ENCODE assay signal across 8 cellular contexts in genomic region chr10:72326665-72327603, GRCh38. TPM values are rescaled to one million over a fixed set of nuclear protein-coding genes. Genes with fewer than 3 reads are reported as not detected.
DNase-seq lines count a peak whose midpoint lies in the region; ATAC-seq and TF ChIP-seq lines count a peak whose summit lies in the region.
"Not testable (repeated sequence)": the region's sequence is repeated elsewhere in the genome, so short reads cannot be mapped to it uniquely, and the experiment has no call there.

No MANE protein-coding gene starts in this region.

- DNase-seq in CD14-positive monocyte (ENCODE audit: low spot score); NB4 (ENCODE audit: low read depth); activated B cell treated with CpG ODN at 0.5 μM for 24 hours; left ventricle myocardium inferior; psoas muscle: not testable (repeated sequence)
- DNase-seq in activated T-cell treated with anti-CD3 and anti-CD28 coated beads for 48 hours (ENCODE audit: low read depth): peak; percentile 80
- peak; percentile 80 for DNase-seq in activated naive CD8-positive, alpha-beta T cell treated with anti-CD3 and anti-CD28 coated beads, Interleukin-2, amount 50 U/mL, for 24 hours

- TF ChIP-seq CTCF in CD14-positive monocyte (IDR thresholded peaks at IDR 0.05); NB4 (IDR thresholded peaks at IDR 0.05; ENCODE audit: low read depth, low read length); activated B cell treated with CpG ODN at 0.5 μM for 24 hours (IDR thresholded peaks at IDR 0.05); left ventricle myocardium inferior (IDR thresholded peaks at IDR 0.05; ENCODE audit: borderline replicate concordance); psoas muscle (IDR thresholded peaks at IDR 0.05): not testable (repeated sequence)

- not testable (repeated sequence) for H3K4me3 ChIP-seq in NB4 (ENCODE audit: low read depth, low read length); left ventricle myocardium inferior; psoas muscle

- CTCF ChIA-PET in activated B cell treated with CpG ODN at 0.5 μM for 24 hours (lab: Charles Lee): interaction anchor here (0.6 to 3.3 kb wide), 10 partner anchors 7 to 200 kb away, joined by 3 to 11 read pairs (median 4); no protein-coding TSS in a partner anchor

- peaks cover 0 to 11% (median 5%) of the 10 kb centered on the region in 3 donors for H3K27me3 Mint-ChIP-seq in CD14-positive monocyte (ENCODE audit: low read depth in 3 of 3)
- H3K27me3 Mint-ChIP-seq in activated B cell treated with CpG ODN at 0.5 μM for 24 hours; activated naive CD8-positive, alpha-beta T cell treated with anti-CD3 and anti-CD28 coated beads, Interleukin-2, amount 50 U/mL, for 24 hours; stimulated activated memory B cell treated with anti-CD40 and anti-IgM and Interleukin-4, amounts not matched to agents 10 μg/mL and 1 μg/mL and 100 μg/mL, for 72 hours: not testable (repeated sequence)

- H3K27ac Mint-ChIP-seq in CD14-positive monocyte (peak overlapping the region in 2 of 7 donors; percentile 20 to 87), activated B cell treated with CpG ODN at 0.5 μM for 24 hours (peak overlapping the region; percentile 90)
- peak overlapping the region; percentile 99 for H3K27ac Mint-ChIP-seq in activated naive CD8-positive, alpha-beta T cell treated with anti-CD3 and anti-CD28 coated beads, Interleukin-2, amount 50 U/mL, for 24 hours
- H3K27ac Mint-ChIP-seq in stimulated activated memory B cell treated with anti-CD40 and anti-IgM and Interleukin-4, amounts not matched to agents 10 μg/mL and 1 μg/mL and 100 μg/mL, for 72 hours: peak overlapping the region; percentile 90

- H3K4me1 Mint-ChIP-seq in CD14-positive monocyte (peaks cover 82% of the 10 kb centered on the region), activated B cell treated with CpG ODN at 0.5 μM for 24 hours (peaks cover 83% of the 10 kb centered on the region)
- peaks cover 82% of the 10 kb centered on the region for H3K4me1 Mint-ChIP-seq in activated naive CD8-positive, alpha-beta T cell treated with anti-CD3 and anti-CD28 coated beads, Interleukin-2, amount 50 U/mL, for 24 hours
- peaks cover 81% of the 10 kb centered on the region for H3K4me1 Mint-ChIP-seq in stimulated activated memory B cell treated with anti-CD40 and anti-IgM and Interleukin-4, amounts not matched to agents 10 μg/mL and 1 μg/mL and 100 μg/mL, for 72 hours

- H3K36me3 Mint-ChIP-seq in CD14-positive monocyte; activated B cell treated with CpG ODN at 0.5 μM for 24 hours (ENCODE audit: low read depth); activated naive CD8-positive, alpha-beta T cell treated with anti-CD3 and anti-CD28 coated beads, Interleukin-2, amount 50 U/mL, for 24 hours (ENCODE audit: low read depth); stimulated activated memory B cell treated with anti-CD40 and anti-IgM and Interleukin-4, amounts not matched to agents 10 μg/mL and 1 μg/mL and 100 μg/mL, for 72 hours: not testable (repeated sequence)

- peak overlapping the region; percentile 91 for H3K27ac ChIP-seq in left ventricle myocardium inferior (replicated peaks)
- H3K27ac ChIP-seq in psoas muscle: peak overlapping the region; percentile 85

- WGBS in psoas muscle, 3 donors: 89 to 91% (median 89%) methylated on average over 32 of the region's 32 CpGs

- H3K4me1 ChIP-seq in left ventricle myocardium inferior (peaks cover 69% of the 10 kb centered on the region), psoas muscle (peaks cover 41% of the 10 kb centered on the region)

- H3K9me3 Mint-ChIP-seq in CD14-positive monocyte; activated B cell treated with CpG ODN at 0.5 μM for 24 hours; activated naive CD8-positive, alpha-beta T cell treated with anti-CD3 and anti-CD28 coated beads, Interleukin-2, amount 50 U/mL, for 24 hours; stimulated activated memory B cell treated with anti-CD40 and anti-IgM and Interleukin-4, amounts not matched to agents 10 μg/mL and 1 μg/mL and 100 μg/mL, for 72 hours: not testable (repeated sequence)

- not testable (repeated sequence) for H3K9me3 ChIP-seq in left ventricle myocardium inferior (replicated peaks); psoas muscle

- TF ChIP-seq POLR2A in NB4 (IDR thresholded peaks at IDR 0.05; ENCODE audit: extremely low read depth, insufficient read length): peak; percentile 24

- peak overlapping the region; percentile 61 to 85 for H3K4me3 Mint-ChIP-seq in CD14-positive monocyte
- H3K4me3 Mint-ChIP-seq in activated B cell treated with CpG ODN at 0.5 μM for 24 hours: peak overlapping the region; percentile 88
- peak overlapping the region; percentile 96 for H3K4me3 Mint-ChIP-seq in activated naive CD8-positive, alpha-beta T cell treated with anti-CD3 and anti-CD28 coated beads, Interleukin-2, amount 50 U/mL, for 24 hours
- H3K4me3 Mint-ChIP-seq in stimulated activated memory B cell treated with anti-CD40 and anti-IgM and Interleukin-4, amounts not matched to agents 10 μg/mL and 1 μg/mL and 100 μg/mL, for 72 hours: peak overlapping the region; percentile 71

- ATAC-seq in activated B cell treated with CpG ODN at 0.5 μM for 24 hours (ENCODE audit: low read depth); psoas muscle; stimulated activated memory B cell treated with anti-CD40 and anti-IgM and Interleukin-4, amounts not matched to agents 10 μg/mL and 1 μg/mL and 100 μg/mL, for 72 hours: not testable (repeated sequence)
- peak; percentile 25 for ATAC-seq in activated naive CD8-positive, alpha-beta T cell treated with anti-CD3 and anti-CD28 coated beads, Interleukin-2, amount 50 U/mL, for 24 hours

- intact Hi-C loops in CD14-positive monocyte (cut with micrococcal nuclease); activated B cell treated with CpG ODN at 0.5 μM for 24 hours (cut with micrococcal nuclease): not testable (repeated sequence)
- intact Hi-C loops in left ventricle myocardium inferior (cut with micrococcal nuclease): loop anchor here (10.0 kb wide), 1 partner anchor 52 kb away; the partner anchor contains the start of gene DDIT4
- intact Hi-C loops in psoas muscle (cut with DNase I): loop anchor here in 1 of 2 donors (5.0 kb wide), 1 partner anchor 200 kb away; no protein-coding TSS in a partner anchor

- not testable (repeated sequence) for H3K36me3 ChIP-seq in left ventricle myocardium inferior; psoas muscle (ENCODE audit: insufficient read depth in 1 of 2, low read depth in 1 of 2)

- POLR2A ChIA-PET in activated B cell treated with CpG ODN at 0.5 μM for 24 hours (lab: Charles Lee): interaction anchor here (0.6 to 35.9 kb wide), 12 partner anchors 7 to 160 kb away, joined by 3 to 1996 read pairs (median 6); partner anchors contain the start of gene DDIT4

- not testable (repeated sequence) for H3K27me3 ChIP-seq in left ventricle myocardium inferior (ENCODE audit: low read depth); psoas muscle (ENCODE audit: insufficient read depth in 3 of 3, low read length in 2 of 3)

RNA-seq across cellular contexts. Expression of gene DNAJB12, which starts 27.8 kb away (rescaled TPM):
- 10 to 100 TPM; 26.5 to 37.9 TPM for polyA plus RNA-seq in CD14-positive monocyte
- total RNA-seq in activated B cell treated with CpG ODN at 0.5 μM for 24 hours: 39.0 and 39.9 TPM in 2 replicates
- 25.6 TPM for total RNA-seq in left ventricle myocardium inferior
- total RNA-seq in psoas muscle: 10 to 100 TPM; 24.0 to 38.7 (median 34.0) TPM
- 10 to 100 TPM; 22.1 to 24.9 (median 22.5) TPM for polyA plus RNA-seq in psoas muscle

RNA-seq across cellular contexts. Expression of gene DDIT4, which starts 53.2 kb away (rescaled TPM):
- 10 to 100 TPM; 26.1 to 45.8 TPM for polyA plus RNA-seq in CD14-positive monocyte
- 175 and 180 TPM in 2 replicates for total RNA-seq in activated B cell treated with CpG ODN at 0.5 μM for 24 hours
- 66.3 TPM for total RNA-seq in left ventricle myocardium inferior
- 100 to 1,000 TPM in 1 of 4 donors, 10 to 100 TPM in 3; 16.1 to 220 (median 65.4) TPM for total RNA-seq in psoas muscle
- 100 to 1,000 TPM; 114 to 744 (median 487) TPM for polyA plus RNA-seq in psoas muscle
